In the genomic region with DNA sequence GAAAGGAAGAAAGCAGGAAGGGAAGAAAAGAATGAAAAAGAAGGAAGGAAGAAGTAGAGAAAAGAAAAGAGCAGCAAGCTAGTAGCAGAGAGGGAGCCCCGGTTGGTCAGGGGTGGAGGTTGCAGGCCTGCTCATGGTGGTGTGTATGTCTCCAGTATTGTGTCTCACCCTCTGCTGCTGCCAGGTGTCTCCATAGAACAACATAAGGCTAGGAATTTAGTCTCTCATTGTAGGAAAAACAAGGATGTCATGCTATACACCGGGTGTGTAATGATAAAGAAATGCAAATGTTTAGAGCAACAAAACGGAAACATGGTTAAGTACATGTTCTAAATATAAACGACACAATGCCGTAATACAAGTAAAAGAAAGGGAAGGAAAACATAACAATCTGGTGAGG, we compare ENCODE assay signal across 21 cellular contexts.
DNase-seq lines count a peak whose midpoint lies in the region; ATAC-seq and TF ChIP-seq lines count a peak whose summit lies in the region.
"Had no signal": no experiment of that assay in that cellular context is flagged by ENCODE, and none has a peak within 500 bp of the region (broad histone marks: within the 10 kb centered on the region; RNA-seq: fewer than 3 reads in every experiment).

No MANE protein-coding gene starts in this region.

- peak overlapping the region; percentile 65 for H2BK5ac ChIP-seq in IMR-90 (ENCODE audit: low read depth, low read length, poor library complexity, severe bottlenecking)

- intact Hi-C loops in IMR-90 (cut with micrococcal nuclease) = no loop called here
- intact Hi-C loops in esophagus muscularis mucosa (cut with DNase I) = no loop called here

- H3K36me3 Mint-ChIP-seq in GM23338 (ENCODE audit: low read depth) = peaks cover 3% of the 10 kb centered on the region; the same call in 1 of the 3 replicates
- H3K36me3 Mint-ChIP-seq: CD14-positive monocyte; CD4-positive, alpha-beta memory T cell; IgD-negative memory B cell had no signal

- dilution Hi-C loops in IMR-90 (cut with HindIII; ENCODE audit: low sequenced_read_pairs, unreplicated experiment) = no loop called here

- no peaks in the 10 kb centered on the region for H3F3A ChIP-seq in GM23338 (replicated peaks; ENCODE audit: low read depth)

- no peaks in the 10 kb centered on the region for H4K20me1 ChIP-seq in IMR-90 (ENCODE audit: insufficient read depth, low read length)
- no peaks in the 10 kb centered on the region for H4K20me1 ChIP-seq in GM23338 (replicated peaks; ENCODE audit: insufficient read depth)
- H4K20me1 ChIP-seq: BLaER1 had no signal

- H3K9me2 ChIP-seq in GM23338 (ENCODE audit: insufficient read depth) = no peaks in the 10 kb centered on the region

- H3K23ac ChIP-seq in IMR-90 (ENCODE audit: low read depth, low read length) = 0 out of 2 replicates have a peak overlapping the region, but pooled peaks have one; percentile 70

- no peaks in the 10 kb centered on the region; the same call in 1 of the 2 replicates for H3K4me1 ChIP-seq in IMR-90 (ENCODE audit: control insufficient read depth, insufficient read depth, low read length)
- no peaks in the 10 kb centered on the region for H3K4me1 ChIP-seq in adipocyte (ENCODE audit: control insufficient read depth, insufficient read depth, low read length)
- no peaks in the 10 kb centered on the region for H3K4me1 ChIP-seq in esophagus muscularis mucosa
- no peaks in the 10 kb centered on the region for H3K4me1 ChIP-seq in GM23338 (ENCODE audit: insufficient read depth)
- H3K4me1 ChIP-seq: BLaER1 had no signal

- peak overlapping the region; percentile 72; the same call in 1 of the 2 replicates for H2BK20ac ChIP-seq in IMR-90 (ENCODE audit: low read depth, low read length)

- H3K4me3 Mint-ChIP-seq in GM23338 = no peak overlapping the region
- H3K4me3 Mint-ChIP-seq: CD14-positive monocyte; CD4-positive, alpha-beta memory T cell; IgD-negative memory B cell had no signal

- no peaks in the 10 kb centered on the region for H3K36me3 ChIP-seq in IMR-90 (ENCODE audit: control insufficient read depth, insufficient read depth, low read length)
- H3K36me3 ChIP-seq in adipocyte (ENCODE audit: control insufficient read depth, insufficient read depth, low read length, severe bottlenecking) = no peaks in the 10 kb centered on the region
- no peaks in the 10 kb centered on the region for H3K36me3 ChIP-seq in esophagus muscularis mucosa
- no peaks in the 10 kb centered on the region for H3K36me3 ChIP-seq in GM23338 (ENCODE audit: insufficient read depth)
- H3K36me3 ChIP-seq: BLaER1 had no signal

- no TSS peak for BruUV-seq in IMR-90 (replicated peaks; lab: Mats Ljungman, UMichigan)

- in situ Hi-C loops in IMR-90 (cut with MboI; ENCODE audit: low sequenced_read_pairs) = no loop called here

- H2AFZ ChIP-seq in IMR-90 (replicated peaks; ENCODE audit: low read length, poor library complexity) = peak overlapping the region; percentile 57
- H2AFZ ChIP-seq in GM23338 = no peak overlapping the region
- H2AFZ ChIP-seq: GM23248 had no signal

- H3K79me2 ChIP-seq in GM23338 (replicated peaks; ENCODE audit: insufficient read depth) = no peaks in the 10 kb centered on the region

- no peak overlapping the region for H3K27ac Mint-ChIP-seq in GM23338
- H3K27ac Mint-ChIP-seq: CD4-positive, alpha-beta memory T cell; IgD-negative memory B cell had no signal

- H2AK9ac ChIP-seq in IMR-90 (replicated peaks; ENCODE audit: low read depth, low read length, poor library complexity) = no peak overlapping the region

- no peak overlapping the region for H2BK15ac ChIP-seq in IMR-90 (ENCODE audit: low read depth, low read length)

- TF ChIP-seq POLR2A in IMR-90 (IDR thresholded peaks at IDR 0.05; ENCODE audit: low read depth, low read length) (no peak), esophagus muscularis mucosa (IDR thresholded peaks at IDR 0.05; ENCODE audit: low read depth) (no peak)

- no peaks in the 10 kb centered on the region for H3K4me1 Mint-ChIP-seq in GM23338
- H3K4me1 Mint-ChIP-seq: CD14-positive monocyte; CD4-positive, alpha-beta memory T cell; IgD-negative memory B cell had no signal

- TF ChIP-seq RAD21 in IMR-90 (IDR thresholded peaks at IDR 0.05; ENCODE audit: low read length) = no peak

- no peak overlapping the region for H4K91ac ChIP-seq in IMR-90 (ENCODE audit: insufficient read depth, low read depth, low read length)

- WGBS in IMR-90 (ENCODE audit: extremely low coverage in 2 of 2, insufficient read length in 1 of 2), 2 experiments = 60% methylated on average over 1 of the region's 5 CpGs; no CpG with 5 or more reads in 1 of the 2 experiments
- 89% methylated on average over 5 of the region's 5 CpGs for WGBS in esophagus muscularis mucosa

- H3K27me3 ChIP-seq in IMR-90 (ENCODE audit: control insufficient read depth, insufficient read depth, low read length) (no peaks in the 10 kb centered on the region; the same call in 1 of the 2 replicates), adipocyte (replicated peaks; ENCODE audit: control insufficient read depth, insufficient read depth, low read length) (peaks cover 2% of the 10 kb centered on the region), esophagus muscularis mucosa (no peaks in the 10 kb centered on the region), GM23338 (ENCODE audit: insufficient read depth) (no peaks in the 10 kb centered on the region)
- H3K27me3 ChIP-seq: BLaER1 had no signal

- no peaks in the 10 kb centered on the region for H3K79me1 ChIP-seq in IMR-90 (ENCODE audit: low read depth in 1 of 2, low read length in 2 of 2)

- POLR2A ChIA-PET in IMR-90 (lab: Charles Lee; ENCODE audit: unreplicated experiment) = no interaction called here

- H3K4me2 ChIP-seq in IMR-90 (ENCODE audit: low read depth, low read length) (peak overlapping the region; percentile 26; the same call in 1 of the 2 replicates), GM23338 (no peak overlapping the region)
- H3K4me2 ChIP-seq: BLaER1 had no signal

- H3K27me3 Mint-ChIP-seq in GM23338 (ENCODE audit: insufficient read depth, low read depth, poor library complexity) = peaks cover 2% of the 10 kb centered on the region
- H3K27me3 Mint-ChIP-seq: CD4-positive, alpha-beta memory T cell; IgD-negative memory B cell had no signal

- DNase-seq in ELR (ENCODE audit: low read depth) (peak; percentile 55), IMR-90 (peak; percentile 61), adipocyte (ENCODE audit: low read depth) (peak; percentile 22), esophagus muscularis mucosa (ENCODE audit: extremely low spot score) (peak; percentile 47), nucleus accumbens (lab: John Stamatoyannopoulos, UW) (no peak), GM19238 (ENCODE audit: insufficient read length, low spot score) (no peak), GM23338 (ENCODE audit: low spot score) (no peak)
- DNase-seq: ACHN; AML-193; CD4-positive, alpha-beta memory T cell; DMS153; DMS79; GM23248; H7; Karpas-422; KBM-7 had no signal

- peak overlapping the region in 1 of 2 experiments; percentile 39; a peak in 1 of 4 replicates for H4K8ac ChIP-seq in IMR-90 (ENCODE audit: low read depth in 2 of 2, low read length in 2 of 2)

- no peak for TF ChIP-seq EP300 in esophagus muscularis mucosa (IDR thresholded peaks at IDR 0.05)

- H4K5ac ChIP-seq in IMR-90 (ENCODE audit: low read depth, low read length) = no peak overlapping the region

- H2BK120ac ChIP-seq in IMR-90 (ENCODE audit: low read depth, low read length) = peak overlapping the region; percentile 58

- peaks cover 7% of the 10 kb centered on the region; the same call in 2 of the 3 replicates for H3K9me3 Mint-ChIP-seq in GM23338

- ATAC-seq in IMR-90 (ENCODE audit: low read depth) (peak; percentile 29; the same call in 1 of the 2 replicates), GM19035 (IDR thresholded peaks at IDR 0.05; ENCODE audit: unreplicated experiment) (no peak), GM23338 (no peak)
- ATAC-seq: GM12878 had no signal

- H3K18ac ChIP-seq in IMR-90 (ENCODE audit: low read depth, low read length) = no peak overlapping the region

- H3K14ac ChIP-seq in IMR-90 (replicated peaks; ENCODE audit: low read depth, low read length) = 0 out of 2 replicates have a peak overlapping the region, but pooled peaks have one; percentile 37

- H3K27ac ChIP-seq in IMR-90 (ENCODE audit: insufficient read depth, low read length) (no peak overlapping the region), esophagus muscularis mucosa (replicated peaks in 1 of 4) (no peak overlapping the region), GM23338 (ENCODE audit: low read depth) (no peak overlapping the region)
- H3K27ac ChIP-seq: BLaER1, GM23248 had no signal

- no peak overlapping the region for H3K9ac ChIP-seq in IMR-90 (ENCODE audit: low read depth, low read length)
- no peak overlapping the region for H3K9ac ChIP-seq in adipocyte (ENCODE audit: low read length)
- H3K9ac ChIP-seq: BLaER1, GM23248 had no signal

- CTCF ChIA-PET in IMR-90 (lab: Yijun Ruan, JAX) = interaction anchor here (1.2 to 2.4 kb wide), 2 partner anchors 18 to 36 kb away, joined by 3 to 9 read pairs; no protein-coding TSS in a partner anchor

- TF ChIP-seq CTCF in IMR-90 (conservative IDR thresholded peaks at IDR 0.05; ENCODE audit: low read depth, low read length) (no peak), esophagus muscularis mucosa (IDR thresholded peaks at IDR 0.05) (no peak), GM23338 (conservative IDR thresholded peaks at IDR 0.05; ENCODE audit: low read depth in 2 of 2) (no peak)

- 0 out of 2 replicates have a peak, but pooled peaks cover 4% of the 10 kb centered on the region for H3K9me1 ChIP-seq in IMR-90 (ENCODE audit: insufficient read depth, low read length)

- no peak overlapping the region for H2AK5ac ChIP-seq in IMR-90 (ENCODE audit: low read depth, low read length)

- no peak overlapping the region for H3K4me3 ChIP-seq in IMR-90 (ENCODE audit: insufficient read depth, low read depth, low read length)
- H3K4me3 ChIP-seq in adipocyte (ENCODE audit: low read length) = no peak overlapping the region
- H3K4me3 ChIP-seq in esophagus muscularis mucosa = no peak overlapping the region
- no peak overlapping the region for H3K4me3 ChIP-seq in GM23338
- H3K4me3 ChIP-seq: BLaER1, GM12878, GM23248 had no signal

- H3K56ac ChIP-seq in IMR-90 (ENCODE audit: extremely low read depth, insufficient read depth, low read length) = no peak overlapping the region

- peak overlapping the region; percentile 51; the same call in 1 of the 2 replicates for H3K4ac ChIP-seq in IMR-90 (ENCODE audit: low read depth, low read length)

- H3K9me3 ChIP-seq in IMR-90 (ENCODE audit: control insufficient read depth, insufficient read depth, low read length) (no peaks in the 10 kb centered on the region), adipocyte (ENCODE audit: control insufficient read depth, low read length) (peaks cover 5% of the 10 kb centered on the region), esophagus muscularis mucosa (peaks cover 0 to 12% (median 6%) of the 10 kb centered on the region in 4 donors)

TF ChIP-seq in IMR-90, 13 proteins besides CTCF, POLR2A, EP300 and RAD21 (continues in another document):
- TF ChIP-seq CEBPB (IDR thresholded peaks at IDR 0.05; ENCODE audit: low read depth, low read length) (no peak), FOS (IDR thresholded peaks at IDR 0.05; ENCODE audit: low read depth, low read length) (no peak), RFX5 (IDR thresholded peaks at IDR 0.05; ENCODE audit: low read depth, low read length) (no peak)

TF ChIP-seq in GM23338, 12 proteins besides CTCF, POLR2A, EP300 and RAD21 (continues in another document):
- TF ChIP-seq NANOG (IDR thresholded peaks at IDR 0.05; ENCODE audit: borderline replicate concordance) = no peak
- no peak for TF ChIP-seq POLR2AphosphoS5 (IDR thresholded peaks at IDR 0.05; ENCODE audit: low read depth)

Comparison
In these comparisons a context has a peak if more than half of its experiments do, and no peak if none do; other contexts are left out.
1. DNase-seq: peak in ELR (single experiment), IMR-90 (single experiment), adipocyte (single experiment) and esophagus muscularis mucosa (single experiment); none in nucleus accumbens (0 of 56), GM19238 (single experiment) and GM23338 (single experiment).